Comparison of ENCODE assay signal across 8 cellular contexts in the genomic region with DNA sequence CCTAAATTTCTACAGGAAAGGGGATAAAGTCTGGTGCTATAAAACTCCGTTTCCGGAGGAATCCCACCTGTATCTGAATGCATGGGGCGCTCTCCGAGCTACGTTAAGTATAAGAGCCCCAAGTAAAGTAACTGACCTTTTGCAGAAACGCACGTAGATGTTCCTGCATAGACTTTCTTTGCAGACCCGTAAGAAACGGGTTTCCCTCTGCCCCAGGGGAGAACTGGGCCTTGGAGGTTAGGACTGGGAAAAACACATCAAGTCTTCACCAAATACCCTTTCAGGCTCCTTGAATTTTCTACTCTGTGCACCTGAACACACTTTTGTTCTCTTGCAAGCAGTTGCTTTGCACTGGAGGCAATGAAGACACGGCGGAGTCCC. TPM values are rescaled to one million over a fixed set of nuclear protein-coding genes. Genes with fewer than 3 reads are reported as not detected.
DNase-seq lines count a peak whose midpoint lies in the region; TF ChIP-seq lines count a peak whose summit lies in the region.
"Not testable (repeated sequence)": the region's sequence is repeated elsewhere in the genome, so short reads cannot be mapped to it uniquely, and the experiment has no call there.

No MANE protein-coding gene starts in this region.

- H3K4me3 ChIP-seq in BJ (ENCODE audit: low read depth, low read length) (peak overlapping the region; percentile 63), HFF-Myc (replicated peaks; ENCODE audit: low read depth, low read length) (peak overlapping the region; percentile 52), Peyer's patch (peak overlapping the region; percentile 78 to 98 (median 85)), iPS-18c (ENCODE audit: insufficient read depth, low read depth, low read length) (peak overlapping the region; percentile 98), subcutaneous abdominal adipose tissue (ENCODE audit: low read depth in 1 of 5, low read length in 5 of 5) (peak overlapping the region; percentile 77 to 96 (median 90))
- H3K4me3 ChIP-seq in effector memory CD4-positive, alpha-beta T cell (ENCODE audit: insufficient read depth, low read depth, low read length, poor library complexity, severe bottlenecking): peak overlapping the region; percentile 81

- TF ChIP-seq CTCF in BJ (IDR thresholded peaks at IDR 0.05; ENCODE audit: insufficient read depth, low read depth, low read length); HFF-Myc (IDR thresholded peaks at IDR 0.05; ENCODE audit: low read depth, low read length, missing control alignments); Peyer's patch (IDR thresholded peaks at IDR 0.05); nephron progenitor cell (IDR thresholded peaks at IDR 0.05): not testable (repeated sequence)

- not testable (repeated sequence) for TF ChIP-seq POLR2A in Peyer's patch (IDR thresholded peaks at IDR 0.05)

- not testable (repeated sequence) for DNase-seq in BJ (ENCODE audit: low read depth); HFF-Myc (ENCODE audit: extremely low read depth, low read depth); Peyer's patch; activated naive CD4-positive, alpha-beta T cell treated with anti-CD3 and anti-CD28 coated beads for 36 hours; effector memory CD4-positive, alpha-beta T cell; nephron progenitor cell

- CTCF ChIA-PET in BJ (lab: Yijun Ruan, JAX): interaction anchor here (0.7 to 1.7 kb wide), 3 partner anchors 9 to 10 kb away, joined by 4 to 6 read pairs (median 6); partner anchors contain the start of gene ABHD17A
- CTCF ChIA-PET in activated naive CD4-positive, alpha-beta T cell treated with anti-CD3 and anti-CD28 coated beads for 36 hours (lab: Charles Lee): not testable (repeated sequence)

- H3K36me3 ChIP-seq in BJ (ENCODE audit: control insufficient read depth, insufficient read depth, low read length) (peaks cover 12% of the 10 kb centered on the region), Peyer's patch (peaks cover 0 to 29% (median 0%) of the 10 kb centered on the region in 3 donors), subcutaneous abdominal adipose tissue (ENCODE audit: control insufficient read depth in 5 of 5, insufficient read depth in 5 of 5, low read length in 5 of 5) (peaks cover 0 to 20% (median 8%) of the 10 kb centered on the region in 5 donors)
- H3K36me3 ChIP-seq in effector memory CD4-positive, alpha-beta T cell (ENCODE audit: control insufficient read depth, insufficient read depth, low read length): peaks cover 16% of the 10 kb centered on the region

- H3K4me1 Mint-ChIP-seq in activated naive CD4-positive, alpha-beta T cell treated with anti-CD3 and anti-CD28 coated beads for 36 hours (ENCODE audit: low read depth): peaks cover 26% of the 10 kb centered on the region
- peaks cover 18% of the 10 kb centered on the region for H3K4me1 Mint-ChIP-seq in nephron progenitor cell

- not testable (repeated sequence) for H3K27me3 Mint-ChIP-seq in activated naive CD4-positive, alpha-beta T cell treated with anti-CD3 and anti-CD28 coated beads for 36 hours (ENCODE audit: low read depth); nephron progenitor cell (ENCODE audit: low read depth, poor library complexity)

- not testable (repeated sequence) for H3K9me3 Mint-ChIP-seq in activated naive CD4-positive, alpha-beta T cell treated with anti-CD3 and anti-CD28 coated beads for 36 hours; nephron progenitor cell

- H3K9me3 ChIP-seq in Peyer's patch; effector memory CD4-positive, alpha-beta T cell (ENCODE audit: control insufficient read depth, low read length); iPS-18c (ENCODE audit: control insufficient read depth, insufficient read depth, low read length); subcutaneous abdominal adipose tissue (ENCODE audit: control insufficient read depth in 5 of 5, low read length in 5 of 5): not testable (repeated sequence)

- H3K4me1 ChIP-seq in Peyer's patch (peaks cover 0 to 37% (median 16%) of the 10 kb centered on the region in 4 donors), subcutaneous abdominal adipose tissue (ENCODE audit: control insufficient read depth in 5 of 5, insufficient read depth in 5 of 5, low read length in 5 of 5) (peaks cover 7 to 48% (median 43%) of the 10 kb centered on the region in 5 donors)
- peaks cover 31% of the 10 kb centered on the region for H3K4me1 ChIP-seq in effector memory CD4-positive, alpha-beta T cell (ENCODE audit: control insufficient read depth, insufficient read depth, low read length, poor library complexity, severe bottlenecking)

- peak overlapping the region; percentile 96 for H3K27ac Mint-ChIP-seq in activated naive CD4-positive, alpha-beta T cell treated with anti-CD3 and anti-CD28 coated beads for 36 hours
- H3K27ac Mint-ChIP-seq in nephron progenitor cell: peak overlapping the region; percentile 92

- H3K4me3 Mint-ChIP-seq in activated naive CD4-positive, alpha-beta T cell treated with anti-CD3 and anti-CD28 coated beads for 36 hours: peak overlapping the region; percentile 100
- peak overlapping the region; percentile 96 for H3K4me3 Mint-ChIP-seq in nephron progenitor cell

- intact Hi-C loops in activated naive CD4-positive, alpha-beta T cell treated with anti-CD3 and anti-CD28 coated beads for 36 hours (cut with micrococcal nuclease): not testable (repeated sequence)

- peaks cover 12% of the 10 kb centered on the region for H3K36me3 Mint-ChIP-seq in activated naive CD4-positive, alpha-beta T cell treated with anti-CD3 and anti-CD28 coated beads for 36 hours (ENCODE audit: low read depth)
- not testable (repeated sequence) for H3K36me3 Mint-ChIP-seq in nephron progenitor cell (ENCODE audit: low read depth)

- POLR2A ChIA-PET in BJ (lab: Charles Lee): not testable (repeated sequence)

- H3K27ac ChIP-seq in Peyer's patch (peak overlapping the region; percentile 91 to 98 (median 94)), subcutaneous abdominal adipose tissue (ENCODE audit: low read depth, low read length) (peak overlapping the region; percentile 86)
- peak overlapping the region; percentile 90 for H3K27ac ChIP-seq in effector memory CD4-positive, alpha-beta T cell (ENCODE audit: insufficient read depth, low read length, poor library complexity, severe bottlenecking)

- not testable (repeated sequence) for H3K27me3 ChIP-seq in BJ (ENCODE audit: control insufficient read depth, insufficient read depth, low read length); Peyer's patch; effector memory CD4-positive, alpha-beta T cell (replicated peaks; ENCODE audit: control insufficient read depth, insufficient read depth, low read length, poor library complexity, severe bottlenecking); subcutaneous abdominal adipose tissue (ENCODE audit: control insufficient read depth in 5 of 5, insufficient read depth in 4 of 5, low read length in 5 of 5)

- H3K9ac ChIP-seq in subcutaneous abdominal adipose tissue (ENCODE audit: low read length in 5 of 5): peak overlapping the region in 4 of 5 donors; percentile 84 to 94 (median 90)

RNA-seq across cellular contexts. Expression of gene ABHD17A, which starts 10.0 kb away (rescaled TPM):
- polyA plus RNA-seq in BJ (2011; rRNA removed): 34.3 and 48.8 TPM in 2 replicates
- polyA minus RNA-seq in BJ (2011; rRNA and poly(A)+ RNA removed): 8.5 and 10.0 TPM in 2 replicates
- total RNA-seq in Peyer's patch: 10 to 100 TPM; 52.0 to 95.9 (median 68.4) TPM
- total RNA-seq in activated naive CD4-positive, alpha-beta T cell treated with anti-CD3 and anti-CD28 coated beads for 36 hours: 10 to 100 TPM; 79.3 to 79.9 TPM

RNA-seq across cellular contexts. Expression of gene KLF16, which starts 11.9 kb away (rescaled TPM):
- 3.7 and 5.7 TPM in 2 replicates for polyA plus RNA-seq in BJ (2011; rRNA removed)
- 2.3 and 3.2 TPM in 2 replicates for polyA minus RNA-seq in BJ (2011; rRNA and poly(A)+ RNA removed)
- total RNA-seq in Peyer's patch: 10 to 100 TPM; 10.3 to 18.2 (median 14.8) TPM
- 10 to 100 TPM; 13.5 to 15.0 TPM for total RNA-seq in activated naive CD4-positive, alpha-beta T cell treated with anti-CD3 and anti-CD28 coated beads for 36 hours

RNA-seq across cellular contexts. Expression of gene REXO1, which starts 27.0 kb away (rescaled TPM):
- 4.6 and 11.0 TPM in 2 replicates for polyA plus RNA-seq in BJ (2011; rRNA removed)
- 10.8 and 12.1 TPM in 2 replicates for polyA minus RNA-seq in BJ (2011; rRNA and poly(A)+ RNA removed)
- total RNA-seq in Peyer's patch: 100 to 1,000 TPM in 1 of 4 donors, 10 to 100 TPM in 3; 47.0 to 101 (median 57.2) TPM
- total RNA-seq in activated naive CD4-positive, alpha-beta T cell treated with anti-CD3 and anti-CD28 coated beads for 36 hours: 10 to 100 TPM; 39.8 to 47.6 TPM

RNA-seq across cellular contexts. Expression of gene ADAT3, which starts 29.9 kb away (rescaled TPM):
- 0.56 and 0.64 TPM in 2 replicates for polyA plus RNA-seq in BJ (2011; rRNA removed)
- 0.36 and 0.66 TPM in 2 replicates for polyA minus RNA-seq in BJ (2011; rRNA and poly(A)+ RNA removed)
- 10 to 100 TPM; 18.2 to 33.3 (median 23.8) TPM for total RNA-seq in Peyer's patch
- total RNA-seq in activated naive CD4-positive, alpha-beta T cell treated with anti-CD3 and anti-CD28 coated beads for 36 hours: 1 to 10 TPM; 3.0 to 3.4 TPM

RNA-seq across cellular contexts. Expression of gene SCAMP4, which starts 29.9 kb away (rescaled TPM):
- polyA plus RNA-seq in BJ (2011; rRNA removed): 6.2 and 13.2 TPM in 2 replicates
- polyA minus RNA-seq in BJ (2011; rRNA and poly(A)+ RNA removed): 10.5 and 13.8 TPM in 2 replicates
- 10 to 100 TPM; 45.4 to 62.6 (median 57.0) TPM for total RNA-seq in Peyer's patch
- total RNA-seq in activated naive CD4-positive, alpha-beta T cell treated with anti-CD3 and anti-CD28 coated beads for 36 hours: 10 to 100 TPM; 12.1 to 14.5 TPM
